In the genomic region with DNA sequence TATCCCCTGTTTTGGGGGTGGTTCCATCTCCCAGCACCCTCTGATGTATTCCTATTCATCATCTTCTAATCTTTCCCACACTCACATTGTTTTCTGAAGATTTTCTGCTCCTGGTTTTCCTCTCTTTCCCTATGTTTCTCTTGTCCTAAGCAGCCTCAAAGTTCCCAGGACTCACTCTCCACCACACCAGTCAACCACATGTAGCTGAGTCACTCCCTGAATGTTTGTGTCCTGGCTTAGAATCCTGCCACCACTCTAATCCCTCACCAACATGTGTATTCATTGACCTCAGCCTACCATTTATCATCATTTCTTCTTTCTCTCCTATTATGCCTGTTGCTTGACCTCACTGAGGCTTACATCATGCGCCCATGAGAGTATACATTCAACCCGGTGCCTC, we compare ENCODE assay signal across 17 cellular contexts.
A peak's percentile ranks its signal among the peaks of the same experiment; 100 is the strongest.
DNase-seq lines count a peak whose midpoint lies in the region; ATAC-seq and FAIRE-seq lines count a peak whose summit lies in the region.
"Had no signal": no experiment of that assay in that cellular context is flagged by ENCODE, and none has a peak within 500 bp of the region (broad histone marks: within the 10 kb centered on the region; RNA-seq: fewer than 3 reads in every experiment).

No MANE protein-coding gene starts in this region.

- DNase-seq in GM23248 (peak; percentile 6), RCC 7860 (ENCODE audit: low spot score) (peak; percentile 50), stromal cell of bone marrow (ENCODE audit: low read depth) (peak; percentile 0), DMS53 (lab: John Stamatoyannopoulos, UW) (no peak), NCI-H510A treated with DMSO at 0.1 percent for 48 hours (lab: John Stamatoyannopoulos, UW) (no peak)
- DNase-seq: BE2C; CD4-positive, alpha-beta memory T cell; DMS153; DND-41; HCEC 1CT; HFFc6 had no signal

- no peaks in the 10 kb centered on the region for H3F3A ChIP-seq in GM23248 (ENCODE audit: insufficient read depth)

- no peak overlapping the region for H3K27ac ChIP-seq in GM23248
- H3K27ac ChIP-seq: C4-2B had no signal

- no peaks in the 10 kb centered on the region for H3K36me3 ChIP-seq in GM23248 (ENCODE audit: low read depth)
- no peaks in the 10 kb centered on the region for H3K36me3 ChIP-seq in endocrine pancreas (ENCODE audit: control insufficient read depth, insufficient read depth, low read length)
- H3K36me3 ChIP-seq: BE2C had no signal

- H3K27me3 ChIP-seq in GM23248 (replicated peaks; ENCODE audit: insufficient read depth) (no peaks in the 10 kb centered on the region), endocrine pancreas (ENCODE audit: control insufficient read depth, insufficient read depth, low read length) (no peaks in the 10 kb centered on the region)
- H3K27me3 ChIP-seq: BE2C had no signal

- 65 to 70% methylated on average over 2 of the region's 2 CpGs for WGBS in GM23248 (ENCODE audit: low coverage in 1 of 2, low lambda C conversion rate in 2 of 2, missing lambda C conversion rate in 2 of 2), 2 experiments

- H3K9ac ChIP-seq in GM23248 (no peak overlapping the region), endocrine pancreas (ENCODE audit: control insufficient read depth, insufficient read depth, low read length) (peak overlapping the region; percentile 13)

- H3K4me2 ChIP-seq in GM23248 (ENCODE audit: unreplicated experiment), result no peak overlapping the region

- H3K4me1 ChIP-seq in GM23248 (ENCODE audit: insufficient read depth) (no peaks in the 10 kb centered on the region), endocrine pancreas (ENCODE audit: control insufficient read depth, insufficient read depth, low read length) (no peaks in the 10 kb centered on the region)
- H3K4me1 ChIP-seq: BE2C had no signal

- no peaks in the 10 kb centered on the region for H3K9me2 ChIP-seq in GM23248 (ENCODE audit: insufficient read depth)

- in situ Hi-C loops in GM23248 (cut with MboI), result no loop called here

- no peaks in the 10 kb centered on the region for H3K79me2 ChIP-seq in GM23248 (ENCODE audit: insufficient read depth)

- no peak overlapping the region for H3K4me3 ChIP-seq in GM23248
- H3K4me3 ChIP-seq in endocrine pancreas (ENCODE audit: control insufficient read depth, insufficient read depth, low read length), result no peak overlapping the region
- H3K4me3 ChIP-seq: K562 had no signal

- H3K9me3 ChIP-seq in GM23248 (ENCODE audit: low read depth) (no peaks in the 10 kb centered on the region), endocrine pancreas (ENCODE audit: control insufficient read depth, low read length) (no peaks in the 10 kb centered on the region)
- H3K9me3 ChIP-seq: BE2C had no signal

- H2AFZ ChIP-seq in GM23248, result no peak overlapping the region

- ATAC-seq in HG03457 (IDR thresholded peaks at IDR 0.05; ENCODE audit: unreplicated experiment), result no peak
- ATAC-seq: K562 had no signal

- no peaks in the 10 kb centered on the region for H4K20me1 ChIP-seq in GM23248 (ENCODE audit: insufficient read depth)

- FAIRE-seq in RCC 7860 (lab: Jason Lieb, UNC), result peak; percentile 57
- FAIRE-seq: D721Med, H1, K562 had no signal

Comparison
In these comparisons a context has a peak if more than half of its experiments do, and no peak if none do; other contexts are left out.
1. DNase-seq: peak in GM23248 (single experiment), RCC 7860 (single experiment) and stromal cell of bone marrow (single experiment); none in DMS53 (single experiment) and NCI-H510A treated with DMSO at 0.1 percent for 48 hours (single experiment).